4 cellular contexts compared by ENCODE assay signal in genomic region chr1:203751618-203752361, GRCh38. TPM values are rescaled to one million over a fixed set of nuclear protein-coding genes. Genes with fewer than 3 reads are reported as not detected.
"Had no signal": no experiment of that assay in that cellular context is flagged by ENCODE, and none has a peak within 500 bp of the region (broad histone marks: within the 10 kb centered on the region; RNA-seq: fewer than 3 reads in every experiment).

No MANE protein-coding gene starts in this region.

RNA-seq across cellular contexts. Expression of gene LAX1, which starts 13.2 kb away (rescaled TPM):
- total RNA-seq: cardiac muscle cell, LHCN-M2, SK-MEL-5, WTC11 had no signal
